Comparison of ENCODE assay signal across 1 cellular context in the genomic region with DNA sequence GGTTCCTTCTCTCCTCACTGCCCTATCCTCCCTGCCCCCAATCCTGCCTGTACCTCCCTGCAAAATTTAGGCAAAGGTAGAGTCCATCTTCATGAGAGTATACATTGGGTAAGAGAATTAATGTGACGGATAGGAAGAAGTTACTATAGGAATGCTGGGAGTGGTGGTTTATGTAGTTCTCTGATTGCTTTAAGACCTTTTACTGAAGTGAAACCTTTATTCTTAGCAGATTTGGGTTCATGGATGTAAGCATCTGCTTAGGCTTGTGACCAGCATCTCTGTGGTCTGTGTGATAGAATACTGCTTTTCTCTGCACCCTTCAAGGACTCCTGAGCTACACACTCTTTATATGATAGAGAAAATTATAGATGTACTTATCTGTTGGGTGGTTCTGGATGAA.
TF ChIP-seq lines count a peak whose summit lies in the region.

No MANE protein-coding gene starts in this region.

TF ChIP-seq in GM12878, 131 proteins besides CTCF, POLR2A, EP300 and RAD21:
- TF ChIP-seq ZBTB4 (CRISPR knock-in tag; IDR thresholded peaks at IDR 0.05): no peak
- TF ChIP-seq EED (IDR thresholded peaks at IDR 0.05; ENCODE audit: low read depth): no peak
- TF ChIP-seq, protein P1, sequence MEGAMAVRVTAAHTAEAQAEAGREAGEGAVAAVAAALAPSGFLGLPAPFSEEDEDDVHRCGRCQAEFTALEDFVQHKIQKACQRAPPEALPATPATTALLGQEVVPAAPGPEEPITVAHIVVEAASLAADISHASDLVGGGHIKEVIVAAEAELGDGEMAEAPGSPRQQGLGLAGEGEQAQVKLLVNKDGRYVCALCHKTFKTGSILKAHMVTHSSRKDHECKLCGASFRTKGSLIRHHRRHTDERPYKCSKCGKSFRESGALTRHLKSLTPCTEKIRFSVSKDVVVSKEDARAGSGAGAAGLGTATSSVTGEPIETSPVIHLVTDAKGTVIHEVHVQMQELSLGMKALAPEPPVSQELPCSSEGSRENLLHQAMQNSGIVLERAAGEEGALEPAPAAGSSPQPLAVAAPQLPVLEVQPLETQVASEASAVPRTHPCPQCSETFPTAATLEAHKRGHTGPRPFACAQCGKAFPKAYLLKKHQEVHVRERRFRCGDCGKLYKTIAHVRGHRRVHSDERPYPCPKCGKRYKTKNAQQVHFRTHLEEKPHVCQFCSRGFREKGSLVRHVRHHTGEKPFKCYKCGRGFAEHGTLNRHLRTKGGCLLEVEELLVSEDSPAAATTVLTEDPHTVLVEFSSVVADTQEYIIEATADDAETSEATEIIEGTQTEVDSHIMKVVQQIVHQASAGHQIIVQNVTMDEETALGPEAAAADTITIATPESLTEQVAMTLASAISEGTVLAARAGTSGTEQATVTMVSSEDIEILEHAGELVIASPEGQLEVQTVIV (IDR thresholded peaks at IDR 0.05; ENCODE audit: borderline replicate concordance, partially characterized antibody): no peak
- TF ChIP-seq, protein P2, sequence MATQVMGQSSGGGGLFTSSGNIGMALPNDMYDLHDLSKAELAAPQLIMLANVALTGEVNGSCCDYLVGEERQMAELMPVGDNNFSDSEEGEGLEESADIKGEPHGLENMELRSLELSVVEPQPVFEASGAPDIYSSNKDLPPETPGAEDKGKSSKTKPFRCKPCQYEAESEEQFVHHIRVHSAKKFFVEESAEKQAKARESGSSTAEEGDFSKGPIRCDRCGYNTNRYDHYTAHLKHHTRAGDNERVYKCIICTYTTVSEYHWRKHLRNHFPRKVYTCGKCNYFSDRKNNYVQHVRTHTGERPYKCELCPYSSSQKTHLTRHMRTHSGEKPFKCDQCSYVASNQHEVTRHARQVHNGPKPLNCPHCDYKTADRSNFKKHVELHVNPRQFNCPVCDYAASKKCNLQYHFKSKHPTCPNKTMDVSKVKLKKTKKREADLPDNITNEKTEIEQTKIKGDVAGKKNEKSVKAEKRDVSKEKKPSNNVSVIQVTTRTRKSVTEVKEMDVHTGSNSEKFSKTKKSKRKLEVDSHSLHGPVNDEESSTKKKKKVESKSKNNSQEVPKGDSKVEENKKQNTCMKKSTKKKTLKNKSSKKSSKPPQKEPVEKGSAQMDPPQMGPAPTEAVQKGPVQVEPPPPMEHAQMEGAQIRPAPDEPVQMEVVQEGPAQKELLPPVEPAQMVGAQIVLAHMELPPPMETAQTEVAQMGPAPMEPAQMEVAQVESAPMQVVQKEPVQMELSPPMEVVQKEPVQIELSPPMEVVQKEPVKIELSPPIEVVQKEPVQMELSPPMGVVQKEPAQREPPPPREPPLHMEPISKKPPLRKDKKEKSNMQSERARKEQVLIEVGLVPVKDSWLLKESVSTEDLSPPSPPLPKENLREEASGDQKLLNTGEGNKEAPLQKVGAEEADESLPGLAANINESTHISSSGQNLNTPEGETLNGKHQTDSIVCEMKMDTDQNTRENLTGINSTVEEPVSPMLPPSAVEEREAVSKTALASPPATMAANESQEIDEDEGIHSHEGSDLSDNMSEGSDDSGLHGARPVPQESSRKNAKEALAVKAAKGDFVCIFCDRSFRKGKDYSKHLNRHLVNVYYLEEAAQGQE (IDR thresholded peaks at IDR 0.05; ENCODE audit: low read depth, low read length): no peak
- no peak for TF ChIP-seq RAD51 (IDR thresholded peaks at IDR 0.05)
- TF ChIP-seq POU2F2 (IDR thresholded peaks at IDR 0.05; ENCODE audit: borderline replicate concordance, low read depth, low read length): no peak
- no peak for TF ChIP-seq IKZF1 (conservative IDR thresholded peaks at IDR 0.05)
- no peak for TF ChIP-seq SMAD1 (IDR thresholded peaks at IDR 0.05; ENCODE audit: low read depth, partially characterized antibody)
- no peak for TF ChIP-seq ZNF384 (IDR thresholded peaks at IDR 0.05; ENCODE audit: borderline replicate concordance, low read depth, low read length)
- no peak for TF ChIP-seq EZH2 (IDR thresholded peaks at IDR 0.05; ENCODE audit: borderline replicate concordance, control insufficient read depth, low read depth, low read length)
- no peak for TF ChIP-seq LARP7 (IDR thresholded peaks at IDR 0.05)
- TF ChIP-seq TARDBP (IDR thresholded peaks at IDR 0.05; ENCODE audit: borderline replicate concordance): no peak
- TF ChIP-seq, protein P3, sequence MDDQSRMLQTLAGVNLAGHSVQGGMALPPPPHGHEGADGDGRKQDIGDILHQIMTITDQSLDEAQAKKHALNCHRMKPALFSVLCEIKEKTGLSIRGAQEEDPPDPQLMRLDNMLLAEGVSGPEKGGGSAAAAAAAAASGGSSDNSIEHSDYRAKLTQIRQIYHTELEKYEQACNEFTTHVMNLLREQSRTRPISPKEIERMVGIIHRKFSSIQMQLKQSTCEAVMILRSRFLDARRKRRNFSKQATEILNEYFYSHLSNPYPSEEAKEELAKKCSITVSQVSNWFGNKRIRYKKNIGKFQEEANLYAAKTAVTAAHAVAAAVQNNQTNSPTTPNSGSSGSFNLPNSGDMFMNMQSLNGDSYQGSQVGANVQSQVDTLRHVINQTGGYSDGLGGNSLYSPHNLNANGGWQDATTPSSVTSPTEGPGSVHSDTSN (IDR thresholded peaks at IDR 0.05; ENCODE audit: insufficient replicate concordance, low read depth, low read length): no peak
